ENCODE assay signal across 28 cellular contexts in the genomic region with DNA sequence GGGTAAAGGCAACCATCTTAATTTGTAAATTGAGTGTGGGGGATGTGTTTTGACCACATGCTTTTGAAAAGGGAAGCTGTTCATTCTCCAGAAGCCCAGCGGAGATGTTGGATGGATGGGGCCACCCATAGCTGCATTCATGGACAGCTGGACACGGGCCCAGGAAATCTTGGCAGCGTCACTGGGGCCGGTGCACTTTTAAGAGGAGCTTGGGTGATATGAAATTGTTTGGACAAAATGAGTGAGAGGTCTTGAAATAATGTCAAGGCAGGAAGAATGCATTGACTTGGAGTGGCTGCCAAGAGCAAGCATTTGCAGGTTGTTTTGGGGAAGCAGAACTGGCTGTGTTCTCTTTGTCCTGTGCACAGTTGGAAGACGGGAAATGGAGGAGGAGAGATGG. TPM values are rescaled to one million over a fixed set of nuclear protein-coding genes. Genes with fewer than 3 reads are reported as not detected.
DNase-seq lines count a peak whose midpoint lies in the region; ATAC-seq and TF ChIP-seq lines count a peak whose summit lies in the region.
"Had no signal": no experiment of that assay in that cellular context is flagged by ENCODE, and none has a peak within 500 bp of the region (broad histone marks: within the 10 kb centered on the region; RNA-seq: fewer than 3 reads in every experiment).

No MANE protein-coding gene starts in this region.

- H3K36me3 ChIP-seq in endodermal cell (ENCODE audit: control insufficient read depth, insufficient read depth, low read length): no peaks in the 10 kb centered on the region
- H3K36me3 ChIP-seq: tibial nerve had no signal

- H3K9ac ChIP-seq in endodermal cell (ENCODE audit: extremely low read depth, low read length, poor library complexity, severe bottlenecking): no peak overlapping the region

- no peak overlapping the region for H3K4me3 Mint-ChIP-seq in endodermal cell
- H3K4me3 Mint-ChIP-seq in stimulated activated memory B cell treated with anti-CD40 and anti-IgM and Interleukin-4, amounts not matched to agents 10 μg/mL and 1 μg/mL and 100 μg/mL, for 72 hours: no peak overlapping the region
- H3K4me3 Mint-ChIP-seq: activated CD4-positive, alpha-beta T cell treated with anti-CD3 and anti-CD28 coated beads for 36 hours; activated naive CD8-positive, alpha-beta T cell treated with anti-CD3 and anti-CD28 coated beads for 36 hours; stimulated activated naive CD8-positive, alpha-beta T cell treated with anti-CD3 and anti-CD28 coated beads, Interleukin-15, Interleukin-2, amounts not matched to agents 100 ng/mL and 50 ng/mL, for 24 hours had no signal

- 89 to 94% methylated on average over 4 to 5 of the region's 5 CpGs for WGBS in endodermal cell (ENCODE audit: insufficient coverage in 1 of 2, insufficient read length in 1 of 2), 2 experiments

- H3K4me1 ChIP-seq in endodermal cell (ENCODE audit: control insufficient read depth, insufficient read depth, low read length): no peaks in the 10 kb centered on the region

- ATAC-seq in stimulated activated memory B cell treated with anti-CD40 and anti-IgM and Interleukin-4, amounts not matched to agents 10 μg/mL and 1 μg/mL and 100 μg/mL, for 72 hours: no peak
- ATAC-seq: activated CD4-positive, alpha-beta T cell treated with anti-CD3 and anti-CD28 coated beads for 36 hours; esophagus mucosa; PC-3 had no signal

- no peak overlapping the region for H3K27ac Mint-ChIP-seq in endodermal cell
- H3K27ac Mint-ChIP-seq in stimulated activated memory B cell treated with anti-CD40 and anti-IgM and Interleukin-4, amounts not matched to agents 10 μg/mL and 1 μg/mL and 100 μg/mL, for 72 hours: peak overlapping the region; percentile 93
- H3K27ac Mint-ChIP-seq: activated CD4-positive, alpha-beta T cell treated with anti-CD3 and anti-CD28 coated beads for 36 hours; activated naive CD8-positive, alpha-beta T cell treated with anti-CD3 and anti-CD28 coated beads for 36 hours; activated T-helper 2 cell treated with anti-CD3 and anti-CD28 coated beads, Interferon-gamma antibody, Interleukin-2, Interleukin-4, amounts not matched to agents 10 μg/mL and 5 μg/mL and 100 μg/mL, durations not matched to agents 14 hours and 24 hours and 36 hours; stimulated activated naive CD8-positive, alpha-beta T cell treated with anti-CD3 and anti-CD28 coated beads, Interleukin-15, Interleukin-2, amounts not matched to agents 100 ng/mL and 50 ng/mL, for 24 hours had no signal

- TF ChIP-seq CTCF in endodermal cell (conservative IDR thresholded peaks at IDR 0.05): no peak

- H3K4me1 Mint-ChIP-seq in endodermal cell: no peaks in the 10 kb centered on the region
- H3K4me1 Mint-ChIP-seq in stimulated activated memory B cell treated with anti-CD40 and anti-IgM and Interleukin-4, amounts not matched to agents 10 μg/mL and 1 μg/mL and 100 μg/mL, for 72 hours: peaks cover 87% of the 10 kb centered on the region
- H3K4me1 Mint-ChIP-seq: activated CD4-positive, alpha-beta T cell treated with anti-CD3 and anti-CD28 coated beads for 36 hours; activated naive CD8-positive, alpha-beta T cell treated with anti-CD3 and anti-CD28 coated beads for 36 hours had no signal

- no peak overlapping the region for H3K4me3 ChIP-seq in endodermal cell (ENCODE audit: low read length)
- H3K4me3 ChIP-seq: tibial nerve had no signal

- H3K9me3 ChIP-seq in endodermal cell (ENCODE audit: control insufficient read depth, low read length): no peaks in the 10 kb centered on the region
- H3K9me3 ChIP-seq: tibial nerve had no signal

- DNase-seq in DMS 273 (lab: John Stamatoyannopoulos, UW; ENCODE audit: unreplicated experiment) (peak; percentile 38), DMS 273 treated with DMSO at 0.1 percent for 48 hours (lab: John Stamatoyannopoulos, UW) (no peak), NCI-H2029 (lab: John Stamatoyannopoulos, UW) (peak; percentile 74), endodermal cell (peak; percentile 4), T-helper 2 cell (no peak), HuH-7 (ENCODE audit: low spot score) (no peak), SIG-M5 (lab: John Stamatoyannopoulos, UW) (no peak)
- DNase-seq: activated CD4-positive, alpha-beta T cell treated with anti-CD3 and anti-CD28 coated beads for 36 hours; activated naive CD8-positive, alpha-beta T cell treated with anti-CD3 and anti-CD28 coated beads for 36 hours; AML-193; effector CD4-positive, alpha-beta T cell; foreskin melanocyte; GOT3; hippocampal formation; NCI-H1436; NCI-H82; PC-3; Right ventricle myocardium superior; stimulated activated CD4-positive, alpha-beta T cell treated with anti-CD3 and anti-CD28 coated beads, Interleukin-4, amount 100 ng/mL, for 24 hours; SW 1271 had no signal

- H3K36me3 Mint-ChIP-seq in endodermal cell (ENCODE audit: low read depth): no peaks in the 10 kb centered on the region
- peaks cover 56% of the 10 kb centered on the region for H3K36me3 Mint-ChIP-seq in stimulated activated memory B cell treated with anti-CD40 and anti-IgM and Interleukin-4, amounts not matched to agents 10 μg/mL and 1 μg/mL and 100 μg/mL, for 72 hours
- H3K36me3 Mint-ChIP-seq: activated naive CD8-positive, alpha-beta T cell treated with anti-CD3 and anti-CD28 coated beads for 36 hours had no signal

- H3K27ac ChIP-seq in endodermal cell (ENCODE audit: low read depth, low read length): no peak overlapping the region
- H3K27ac ChIP-seq: 22Rv1, tibial nerve had no signal

- H3K27me3 ChIP-seq in endodermal cell (ENCODE audit: control insufficient read depth, insufficient read depth, low read length, poor library complexity, severe bottlenecking): no peaks in the 10 kb centered on the region
- H3K27me3 ChIP-seq: tibial nerve had no signal

- no peaks in the 10 kb centered on the region for H3K9me3 Mint-ChIP-seq in endodermal cell
- no peaks in the 10 kb centered on the region for H3K9me3 Mint-ChIP-seq in stimulated activated memory B cell treated with anti-CD40 and anti-IgM and Interleukin-4, amounts not matched to agents 10 μg/mL and 1 μg/mL and 100 μg/mL, for 72 hours
- H3K9me3 Mint-ChIP-seq: activated naive CD8-positive, alpha-beta T cell treated with anti-CD3 and anti-CD28 coated beads for 36 hours; activated T-helper 2 cell treated with anti-CD3 and anti-CD28 coated beads, Interferon-gamma antibody, Interleukin-2, Interleukin-4, amounts not matched to agents 10 μg/mL and 5 μg/mL and 100 μg/mL, durations not matched to agents 14 hours and 24 hours and 36 hours; stimulated activated naive CD8-positive, alpha-beta T cell treated with anti-CD3 and anti-CD28 coated beads, Interleukin-15, Interleukin-2, amounts not matched to agents 100 ng/mL and 50 ng/mL, for 24 hours had no signal

- H3K27me3 Mint-ChIP-seq in endodermal cell (ENCODE audit: insufficient read depth): no peaks in the 10 kb centered on the region
- no peaks in the 10 kb centered on the region for H3K27me3 Mint-ChIP-seq in stimulated activated memory B cell treated with anti-CD40 and anti-IgM and Interleukin-4, amounts not matched to agents 10 μg/mL and 1 μg/mL and 100 μg/mL, for 72 hours
- H3K27me3 Mint-ChIP-seq: activated naive CD8-positive, alpha-beta T cell treated with anti-CD3 and anti-CD28 coated beads for 36 hours; stimulated activated naive CD8-positive, alpha-beta T cell treated with anti-CD3 and anti-CD28 coated beads, Interleukin-15, Interleukin-2, amounts not matched to agents 100 ng/mL and 50 ng/mL, for 24 hours had no signal

RNA-seq across cellular contexts. Expression of a gene that starts 33.6 kb away (rescaled TPM):
- total RNA-seq in endodermal cell: 1 to 10 TPM; 2.5 to 6.0 TPM
- polyA plus RNA-seq in endodermal cell (2013, experiment 1 of 2): 0.14 TPM
- polyA plus RNA-seq in endodermal cell (2013, experiment 2 of 2): 0.08 TPM
- total RNA-seq: lung microvascular endothelial cell, osteoblast had no signal

Comparison
In these comparisons a context has a peak if more than half of its experiments do, and no peak if none do; other contexts are left out.
1. DNase-seq: peak in DMS 273 (single experiment), NCI-H2029 (single experiment) and endodermal cell (single experiment); none in DMS 273 treated with DMSO at 0.1 percent for 48 hours (single experiment), T-helper 2 cell (0 of 5), HuH-7 (single experiment) and SIG-M5 (single experiment).